8 cellular contexts compared by ENCODE assay signal in genomic region chr19:43983912-43984686, GRCh38. TPM values are rescaled to one million over a fixed set of nuclear protein-coding genes. Genes with fewer than 3 reads are reported as not detected.
A peak's percentile ranks its signal among the peaks of the same experiment; 100 is the strongest.
DNase-seq lines count a peak whose midpoint lies in the region; ATAC-seq and TF ChIP-seq lines count a peak whose summit lies in the region.

TSS of gene ZNF155 (plus strand) at chr19:43984188. CDS start at chr19:43988544, 4,356 bp downstream.

- DNase-seq in NCI-H2227 treated with DMSO at 0.1 percent for 48 hours (lab: John Stamatoyannopoulos, UW) (peak; percentile 93), chondrocyte (ENCODE audit: low spot score) (no peak), islet precursor cell (peak; percentile 96), spleen (peak; percentile 91)
- peak; percentile 47 for DNase-seq in activated CD4-positive, CD25-positive, alpha-beta regulatory T cell treated with anti-CD3 and anti-CD28 coated beads, Interleukin-2, amount 50 U/mL, for 16 hours (ENCODE audit: low read depth, low spot score)

- peak within 1 kb of the TSS in 7 of 8 donors; percentile 56 to 88 (median 86) for H3K27ac ChIP-seq in spleen

- H3K4me3 ChIP-seq in spleen = peak within 1 kb of the TSS; percentile 57 to 87 (median 68)

- H3K27ac Mint-ChIP-seq in chondrocyte (ENCODE audit: unreplicated experiment) = peak within 1 kb of the TSS; percentile 99

- TF ChIP-seq CTCF in chondrocyte (IDR thresholded peaks at IDR 0.05) (no peak), spleen (IDR thresholded peaks at IDR 0.05 in 8 of 11, conservative IDR thresholded peaks at IDR 0.05 in 3 of 11) (no peak)

- no peak for TF ChIP-seq POLR2A in spleen (IDR thresholded peaks at IDR 0.05)

- peaks cover 0 to 24% (median 10%) of the 10 kb centered on the region in 6 donors for H3K36me3 ChIP-seq in spleen

- H3K27me3 ChIP-seq in spleen (replicated peaks in 1 of 7) = no peaks in the 10 kb centered on the region

- H3K4me1 ChIP-seq in spleen = peaks cover 6 to 26% (median 21%) of the 10 kb centered on the region in 6 donors

- ATAC-seq in GM18498 (IDR thresholded peaks at IDR 0.05; ENCODE audit: unreplicated experiment) (peak; percentile 90), HG03064 (IDR thresholded peaks at IDR 0.05; ENCODE audit: low read depth, unreplicated experiment) (peak; percentile 87), GM18858 (IDR thresholded peaks at IDR 0.05; ENCODE audit: unreplicated experiment) (no peak)

- WGBS in spleen, 5 donors = 1% methylated on average over 39 to 40 of the region's 40 CpGs

- H3K9me3 Mint-ChIP-seq in chondrocyte (ENCODE audit: low read depth) = peaks cover 24% of the 10 kb centered on the region

- peaks cover 12% of the 10 kb centered on the region for H3K36me3 Mint-ChIP-seq in chondrocyte (ENCODE audit: low read depth)

- peak within 1 kb of the TSS; percentile 99 for H3K4me3 Mint-ChIP-seq in chondrocyte (ENCODE audit: unreplicated experiment)

- intact Hi-C loops in spleen (cut with DNase I; ENCODE audit: low total_unique reads) = loop anchor here (10.0 kb wide), 1 partner anchor 49 kb away; the partner anchor contains the start of gene ZNF45

- H3K4me1 Mint-ChIP-seq in chondrocyte (ENCODE audit: low read depth) = peaks cover 13% of the 10 kb centered on the region

- H3K9me3 ChIP-seq in spleen = peaks cover 0 to 52% (median 28%) of the 10 kb centered on the region in 8 donors

- H3K27me3 Mint-ChIP-seq in chondrocyte (ENCODE audit: low read depth) = no peaks in the 10 kb centered on the region

RNA-seq across cellular contexts. Expression of gene ZNF155, which starts in this region (rescaled TPM):
- total RNA-seq in chondrocyte = 6.6 to 9.9 TPM (median 9.3 TPM) in 3 replicates
- total RNA-seq in spleen = 10 to 100 TPM in 5 of 7 donors, 1 to 10 TPM in 2; 9.7 to 18.2 (median 11.8) TPM
- 1 to 10 TPM; 5.1 to 6.1 (median 5.3) TPM for polyA plus RNA-seq in spleen
